In genomic region chr13:41988244-41988643, GRCh38 we compare ENCODE assay signal across 22 cellular contexts.
"Had no signal": no experiment of that assay in that cellular context is flagged by ENCODE, and none has a peak within 500 bp of the region (broad histone marks: within the 10 kb centered on the region; RNA-seq: fewer than 3 reads in every experiment).

No MANE protein-coding gene starts in this region.

- H3K9me3 ChIP-seq: colonic mucosa, esophagus squamous epithelium, gastroesophageal sphincter, heart left ventricle, left ventricle myocardium inferior had no signal

- DNase-seq: cerebellar nuclear complex; colonic mucosa; cortex of kidney; effector CD8-positive, alpha-beta T cell; effector memory CD8-positive, alpha-beta T cell; endodermal cell; erythroblast; esophagus squamous epithelium; foreskin fibroblast; heart left ventricle; hippocampal formation; left cardiac atrium; left ventricle myocardium inferior; mammary epithelial cell; mesendoderm; midbrain had no signal

- H3K4me3 ChIP-seq: colonic mucosa, esophagus squamous epithelium, gastroesophageal sphincter, heart left ventricle, left ventricle myocardium inferior, lung had no signal

- ATAC-seq: effector memory CD8-positive, alpha-beta T cell; esophagus mucosa; gastroesophageal sphincter; heart left ventricle; left cardiac atrium had no signal

- H3K36me3 ChIP-seq: colonic mucosa, esophagus squamous epithelium, gastroesophageal sphincter, heart left ventricle, left ventricle myocardium inferior had no signal

- FAIRE-seq: endometrium, islet of Langerhans had no signal

- H3K27ac ChIP-seq: colonic mucosa, epithelial cell of prostate, esophagus squamous epithelium, gastroesophageal sphincter, heart left ventricle, left ventricle myocardium inferior had no signal

- H3K4me1 ChIP-seq: colonic mucosa, esophagus squamous epithelium, gastroesophageal sphincter, heart left ventricle, left ventricle myocardium inferior had no signal

- H3K27me3 ChIP-seq: colonic mucosa, esophagus squamous epithelium, gastroesophageal sphincter, heart left ventricle had no signal
